In genomic region chr19:7914598-7915045, GRCh38 we compare ENCODE assay signal across 13 cellular contexts. TPM values are rescaled to one million over a fixed set of nuclear protein-coding genes. Genes with fewer than 3 reads are reported as not detected.
DNase-seq lines count a peak whose midpoint lies in the region; ATAC-seq, FAIRE-seq and TF ChIP-seq lines count a peak whose summit lies in the region.
"Had no signal": no experiment of that assay in that cellular context is flagged by ENCODE, and none has a peak within 500 bp of the region (broad histone marks: within the 10 kb centered on the region; RNA-seq: fewer than 3 reads in every experiment).

Gene TGFBR3L, plus strand, starts transcription at chr19:7914830.

- H3K9me3 ChIP-seq in CD8-positive, alpha-beta memory T cell (ENCODE audit: low read length), result no peaks in the 10 kb centered on the region
- H3K9me3 ChIP-seq in T-helper 17 cell (ENCODE audit: control insufficient read depth, low read length, poor library complexity, severe bottlenecking) (no peaks in the 10 kb centered on the region), HepG2 (ENCODE audit: low read length) (no peaks in the 10 kb centered on the region), tibial nerve (no peaks in the 10 kb centered on the region)
- H3K9me3 ChIP-seq: esophagus muscularis mucosa had no signal

- peak within 1 kb of the TSS; percentile 89 for H3K4me2 ChIP-seq in HepG2 (ENCODE audit: low read depth, low read length)

- ATAC-seq in T-helper 17 cell (no peak), HepG2 (no peak), GM21723 (IDR thresholded peaks at IDR 0.05; ENCODE audit: unreplicated experiment) (no peak), HG03439 (IDR thresholded peaks at IDR 0.05; ENCODE audit: unreplicated experiment) (no peak)
- ATAC-seq: sciatic nerve had no signal

- peaks cover 12 to 31% (median 16%) of the 10 kb centered on the region in 3 donors for H3K4me1 Mint-ChIP-seq in CD8-positive, alpha-beta memory T cell
- peaks cover 15% of the 10 kb centered on the region for H3K4me1 Mint-ChIP-seq in T-helper 17 cell

- H3K79me2 ChIP-seq in HepG2 (ENCODE audit: insufficient read depth, low read length), result no peaks in the 10 kb centered on the region

- TF ChIP-seq EP300 in HepG2 (IDR thresholded peaks at IDR 0.05; ENCODE audit: low read depth in 2 of 2, low read length in 2 of 2), result no peak
- no peak for TF ChIP-seq EP300 in HepG2 (CRISPR knock-in tag; IDR thresholded peaks at IDR 0.05; ENCODE audit: borderline replicate concordance)
- no peak for TF ChIP-seq EP300 in tibial nerve (IDR thresholded peaks at IDR 0.05)

- no peak for DNase-seq in CD8-positive, alpha-beta memory T cell
- DNase-seq in T-helper 17 cell (no peak), HepG2 (ENCODE audit: low spot score) (no peak), tibial nerve (ENCODE audit: low spot score in 2 of 2) (no peak), SHP77 treated with DMSO at 0.1 percent for 48 hours (lab: John Stamatoyannopoulos, UW) (no peak)
- DNase-seq: DMS153, KBM-7, NCI-H526 had no signal

- BruUV-seq in HepG2 (replicated peaks; lab: Mats Ljungman, UMichigan), result no TSS peak

- H3K4me1 ChIP-seq in CD8-positive, alpha-beta memory T cell (ENCODE audit: insufficient read depth, low read length), result peaks cover 21% of the 10 kb centered on the region
- H3K4me1 ChIP-seq in HepG2 (ENCODE audit: insufficient read depth, low read length), result peaks cover 33% of the 10 kb centered on the region
- peaks cover 0 to 39% (median 19%) of the 10 kb centered on the region in 4 donors for H3K4me1 ChIP-seq in tibial nerve

- H3K36me3 Mint-ChIP-seq in CD8-positive, alpha-beta memory T cell, result peaks cover 3 to 31% (median 10%) of the 10 kb centered on the region in 3 donors
- peaks cover 11% of the 10 kb centered on the region for H3K36me3 Mint-ChIP-seq in T-helper 17 cell (ENCODE audit: low read depth)

- H3K9me3 Mint-ChIP-seq in CD8-positive, alpha-beta memory T cell, result no peaks in the 10 kb centered on the region

- peak within 1 kb of the TSS in 6 of 8 donors; percentile 36 to 77 (median 63) for H3K27ac Mint-ChIP-seq in CD8-positive, alpha-beta memory T cell
- H3K27ac Mint-ChIP-seq in T-helper 17 cell, result no peak within 1 kb of the TSS

- H3K36me3 ChIP-seq in CD8-positive, alpha-beta memory T cell (ENCODE audit: insufficient read depth, low read length), result peaks cover 8% of the 10 kb centered on the region
- H3K36me3 ChIP-seq in HepG2 (replicated peaks in 1 of 2; ENCODE audit: control insufficient read depth in 1 of 2, insufficient read depth in 2 of 2, low read length in 2 of 2) (peaks cover 4 to 20% of the 10 kb centered on the region in 2 experiments; a peak in 3 of 5 replicates), tibial nerve (peaks cover 6 to 46% (median 22%) of the 10 kb centered on the region in 3 donors)

- no peak within 1 kb of the TSS for H3K4me3 ChIP-seq in CD8-positive, alpha-beta memory T cell (ENCODE audit: low read length)
- H3K4me3 ChIP-seq in HepG2 (replicated peaks in 1 of 3; ENCODE audit: insufficient read depth in 1 of 3, low read depth in 2 of 3, low read length in 3 of 3), result peak within 1 kb of the TSS in 1 of 3 experiments; percentile 70; a peak in 2 of 6 replicates
- H3K4me3 ChIP-seq in tibial nerve, result no peak within 1 kb of the TSS

- POLR2A ChIA-PET in CD8-positive, alpha-beta memory T cell (lab: Charles Lee), result no interaction called here
- POLR2A ChIA-PET in HepG2 (lab: Yijun Ruan, JAX), result interaction anchor here (1.6 kb wide), 1 partner anchor 27 kb away, joined by 4 read pairs; no protein-coding TSS in a partner anchor

- FAIRE-seq in HepG2 (lab: Jason Lieb, UNC), result no peak

- no peaks in the 10 kb centered on the region for H4K20me1 ChIP-seq in HepG2 (ENCODE audit: insufficient read depth, low read length)

- no peak for TF ChIP-seq RAD21 in HepG2 (CRISPR knock-in tag; IDR thresholded peaks at IDR 0.05)

- TF ChIP-seq CTCF in 22Rv1 (IDR thresholded peaks at IDR 0.05) (no peak), HepG2 (CRISPR knock-in tag; IDR thresholded peaks at IDR 0.05) (no peak), tibial nerve (IDR thresholded peaks at IDR 0.05) (no peak)

- H3K9ac ChIP-seq in HepG2 (ENCODE audit: insufficient read depth, low read depth, low read length), result peak within 1 kb of the TSS; percentile 52; the same call in 1 of the 2 replicates

- H3K27ac ChIP-seq in 22Rv1 (peak within 1 kb of the TSS; percentile 97), HepG2 (ENCODE audit: extremely low read length, insufficient read depth, low read length) (no peak within 1 kb of the TSS), tibial nerve (no peak within 1 kb of the TSS)
- no peak within 1 kb of the TSS for H3K27ac ChIP-seq in CD8-positive, alpha-beta memory T cell (ENCODE audit: low read depth, low read length)

- peak; percentile 22 to 55; a peak in 2 of 4 replicates for TF ChIP-seq POLR2A in HepG2 (IDR thresholded peaks at IDR 0.05; ENCODE audit: insufficient read depth in 1 of 2, low read depth in 2 of 2, low read length in 2 of 2)
- no peak for TF ChIP-seq POLR2A in tibial nerve (IDR thresholded peaks at IDR 0.05)

- H3K27me3 ChIP-seq in CD8-positive, alpha-beta memory T cell (ENCODE audit: insufficient read depth, low read length, poor library complexity, severe bottlenecking), result peaks cover 18% of the 10 kb centered on the region
- no peaks in the 10 kb centered on the region; a peak in 1 of 5 replicates for H3K27me3 ChIP-seq in HepG2 (ENCODE audit: control insufficient read depth in 1 of 2, insufficient read depth in 2 of 2, low read length in 2 of 2)
- peaks cover 0 to 48% of the 10 kb centered on the region in 2 donors for H3K27me3 ChIP-seq in tibial nerve

- in situ Hi-C loops in HepG2 (cut with HindIII; ENCODE audit: extremely low pct_ligation_motif_present, low pct_unique_long_range_greater_than_20kb), result no loop called here

- CTCF ChIA-PET in CD8-positive, alpha-beta memory T cell (lab: Charles Lee), result interaction anchor here (1.2 kb wide), 1 partner anchor 11 kb away, joined by 3 read pairs; the partner anchor contains the start of gene MAP2K7
- CTCF ChIA-PET in HepG2 (lab: Yijun Ruan, JAX; ENCODE audit: low intra/inter-chr PET ratio, low total read pairs), result no interaction called here

- 91% methylated on average over 10 of the region's 12 CpGs for WGBS in HepG2 (ENCODE audit: low lambda C conversion rate)
- 63 to 77% methylated on average over 8 to 9 of the region's 12 CpGs for WGBS in tibial nerve, 2 donors

- peak within 1 kb of the TSS; percentile 59 to 78 (median 66) for H3K4me3 Mint-ChIP-seq in CD8-positive, alpha-beta memory T cell
- peak within 1 kb of the TSS; percentile 86 for H3K4me3 Mint-ChIP-seq in T-helper 17 cell

- H2AFZ ChIP-seq in HepG2 (ENCODE audit: low read length), result no peak within 1 kb of the TSS

- peaks cover 22 to 26% of the 10 kb centered on the region in 2 donors for H3K27me3 Mint-ChIP-seq in CD8-positive, alpha-beta memory T cell
- H3K27me3 Mint-ChIP-seq in T-helper 17 cell, result peaks cover 6% of the 10 kb centered on the region

- intact Hi-C loops in HepG2 (cut with micrococcal nuclease; ENCODE audit: unreplicated experiment), result no loop called here

TF ChIP-seq in HepG2, 621 proteins besides CTCF, POLR2A, EP300 and RAD21 (continues in another document):
- 0 out of 2 replicates have a peak, but pooled peaks have one; percentile 6 for TF ChIP-seq HOXA3 (CRISPR knock-in tag; IDR thresholded peaks at IDR 0.05)
- no peak for TF ChIP-seq SKIL (CRISPR knock-in tag; IDR thresholded peaks at IDR 0.05; ENCODE audit: borderline replicate concordance)
- TF ChIP-seq U2AF2 (IDR thresholded peaks at IDR 0.05; ENCODE audit: low read depth, low read length), result no peak
- peak; percentile 76; the same call in 1 of the 2 replicates for TF ChIP-seq AKAP8 (CRISPR knock-in tag; IDR thresholded peaks at IDR 0.05)
- no peak for TF ChIP-seq HNF4A (CRISPR knock-in tag; IDR thresholded peaks at IDR 0.05)

RNA-seq across cellular contexts. Expression of gene TGFBR3L, which starts in this region (rescaled TPM):
- total RNA-seq in CD8-positive, alpha-beta memory T cell, result 1 to 10 TPM; 7.7 to 8.6 TPM
- 1.3 TPM for polyA plus RNA-seq in CD8-positive, alpha-beta memory T cell
- 1 to 10 TPM; 1.4 to 1.7 TPM for total RNA-seq in T-helper 17 cell
- 0.83 and 1.0 TPM in 2 replicates for total RNA-seq in HepG2 (2016; rRNA removed; fragmentation: Illumina TruSeq; extraction: Trizol)
- total RNA-seq in HepG2 (2016; cell fraction: cytosol; rRNA removed; fragmentation: Illumina TruSeq; extraction: Trizol; ENCODE audit: low read depth), result 3.2 and 3.7 TPM in 2 replicates
- total RNA-seq in HepG2 (2016; cell fraction: insoluble cytoplasmic fraction; rRNA removed; fragmentation: Illumina TruSeq; extraction: Trizol), result 0.56 and 1.1 TPM in 2 replicates
- total RNA-seq in HepG2 (2016; cell fraction: membrane; rRNA removed; fragmentation: Illumina TruSeq; extraction: Trizol), result 1.6 and 2.1 TPM in 2 replicates
- total RNA-seq in HepG2 (2016; cell fraction: nucleus; rRNA removed; fragmentation: Illumina TruSeq; extraction: Trizol), result 0.81 TPM in 1 of 2 replicates, not detected in the other
- polyA plus RNA-seq in HepG2 (2011; rRNA removed), result 0.14 and 0.20 TPM in 2 replicates
- 0.25 and 0.55 TPM in 2 replicates for polyA plus RNA-seq in HepG2 (2011; cell fraction: cytosol; rRNA removed)
- 1.0 and 1.6 TPM in 2 replicates for polyA plus RNA-seq in HepG2 (2011; cell fraction: nucleus; rRNA removed)
- 0.25 and 0.69 TPM in 2 replicates for polyA plus RNA-seq in HepG2 (2012)
- polyA plus RNA-seq in HepG2 (2016; cell fraction: cytosol; fragmentation: Illumina TruSeq; extraction: Trizol; ENCODE audit: low read depth), result 7.2 and 8.1 TPM in 2 replicates
- 0.49 and 1.4 TPM in 2 replicates for polyA plus RNA-seq in HepG2 (2016; cell fraction: insoluble cytoplasmic fraction; fragmentation: Illumina TruSeq; extraction: Trizol; ENCODE audit: low read depth)
- 4.1 and 4.2 TPM in 2 replicates for polyA plus RNA-seq in HepG2 (2016; cell fraction: membrane; fragmentation: Illumina TruSeq; extraction: Trizol; ENCODE audit: low read depth)
- 0.90 and 1.3 TPM in 2 replicates for polyA plus RNA-seq in HepG2 (2016; cell fraction: nucleus; fragmentation: Illumina TruSeq; extraction: Trizol; ENCODE audit: insufficient read depth, low read depth)
- 0.30 and 1.5 TPM in 2 replicates for polyA minus RNA-seq in HepG2 (2011; rRNA and poly(A)+ RNA removed; ENCODE audit: low replicate concordance)
- not detected in 2 replicates for polyA minus RNA-seq in HepG2 (2011; cell fraction: cytosol; rRNA and poly(A)+ RNA removed)
- polyA minus RNA-seq in HepG2 (2011; cell fraction: nucleus; rRNA and poly(A)+ RNA removed), result not detected in 2 replicates
- total RNA-seq in tibial nerve, result not detected
- total RNA-seq: sciatic nerve had no signal

Comparison
In these comparisons a context has a peak if more than half of its experiments do, and no peak if none do; other contexts are left out.
1. POLR2A ChIP-seq: peak in HepG2 (2 of 2); none in tibial nerve (0 of 2).